ENCODE assay signal across 15 cellular contexts in the genomic region with DNA sequence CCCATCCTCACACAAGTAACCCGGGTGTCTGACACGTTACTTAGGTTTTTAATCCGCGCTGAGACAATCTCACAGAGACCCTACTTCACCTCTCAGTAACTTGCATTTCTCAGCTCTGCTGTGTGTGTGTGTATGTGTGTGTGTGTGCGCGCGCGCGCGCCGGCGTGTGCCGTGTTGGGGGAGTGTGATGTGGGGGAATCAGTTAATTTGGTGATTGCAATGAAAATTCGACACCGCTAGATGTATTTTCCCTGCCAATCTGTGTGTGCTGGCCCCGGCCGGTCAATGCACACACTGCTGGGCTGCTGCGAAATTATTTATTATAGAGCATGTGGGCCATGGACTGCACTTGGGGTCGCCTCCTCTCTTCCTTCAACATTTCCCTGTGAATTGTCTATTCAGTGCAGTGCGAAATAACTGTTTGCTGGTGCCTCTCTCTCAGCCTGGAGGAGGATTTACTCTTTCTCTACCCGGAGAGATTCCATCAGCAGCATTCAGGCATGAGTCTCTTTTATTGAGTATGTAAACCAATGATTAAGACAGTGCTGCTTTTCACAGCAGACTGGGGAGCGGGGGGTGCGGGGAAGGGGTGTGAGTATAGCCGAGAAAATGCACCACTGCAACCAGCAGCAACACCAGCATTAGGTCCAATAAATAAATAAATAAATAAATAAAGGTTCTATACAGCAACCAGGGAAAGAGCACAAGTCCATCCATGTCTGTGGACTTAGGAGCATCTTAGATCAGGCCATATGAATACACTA. TPM values are rescaled to one million over a fixed set of nuclear protein-coding genes. Genes with fewer than 3 reads are reported as not detected.
DNase-seq lines count a peak whose midpoint lies in the region; ATAC-seq, FAIRE-seq and TF ChIP-seq lines count a peak whose summit lies in the region.
"Had no signal": no experiment of that assay in that cellular context is flagged by ENCODE, and none has a peak within 500 bp of the region (broad histone marks: within the 10 kb centered on the region; RNA-seq: fewer than 3 reads in every experiment).

No MANE protein-coding gene starts in this region.

- peaks cover 22% of the 10 kb centered on the region for H3K4me1 ChIP-seq in skeletal muscle satellite cell (ENCODE audit: control insufficient read depth, insufficient read depth, low read length)

- no peak for TF ChIP-seq CTCF in choroid plexus epithelial cell (conservative IDR thresholded peaks at IDR 0.05; ENCODE audit: low read depth, low read length)

- peak overlapping the region; percentile 73 for H3K4me2 ChIP-seq in skeletal muscle satellite cell (ENCODE audit: low read length)

- no peak for FAIRE-seq in GM12891 (lab: Jason Lieb, UNC)
- FAIRE-seq: small intestine had no signal

- H3K27me3 ChIP-seq in skeletal muscle satellite cell (ENCODE audit: control insufficient read depth, insufficient read depth, low read length) = peaks cover 28% of the 10 kb centered on the region

- peak; percentile 35 for DNase-seq in NCI-H2227 treated with DMSO at 0.1 percent for 48 hours (lab: John Stamatoyannopoulos, UW)
- DNase-seq in choroid plexus epithelial cell (ENCODE audit: low read depth) = no peak
- DNase-seq in medulla oblongata (ENCODE audit: extremely low spot score) = peak; percentile 34
- DNase-seq in EL = no peak
- no peak for DNase-seq in GM12891 (ENCODE audit: insufficient read length, low spot score)
- DNase-seq: activated CD8-positive, alpha-beta memory T cell treated with anti-CD3 and anti-CD28 coated beads, Interleukin-2, amount 10 ng/mL, durations not matched to agents 7 days and 5 days; activated naive CD4-positive, alpha-beta T cell treated with anti-CD3 and anti-CD28 coated beads, Interleukin-2, amount 50 U/mL, for 16 hours; esophagus squamous epithelium; NCI-H2029 treated with DMSO at 0.1 percent for 48 hours; small intestine had no signal

- no peak for ATAC-seq in GM18870 (IDR thresholded peaks at IDR 0.05; ENCODE audit: unreplicated experiment)
- ATAC-seq in HG03342 (IDR thresholded peaks at IDR 0.05; ENCODE audit: unreplicated experiment) = no peak
- ATAC-seq: activated CD8-positive, alpha-beta memory T cell treated with anti-CD3 and anti-CD28 coated beads, Interleukin-2, amount 10 ng/mL, durations not matched to agents 7 days and 5 days; HCT116 had no signal

- H3K4me3 ChIP-seq in choroid plexus epithelial cell (ENCODE audit: low read depth, low read length) = peak overlapping the region; percentile 22
- H3K4me3 ChIP-seq in skeletal muscle satellite cell (ENCODE audit: low read length) = peak overlapping the region; percentile 52
- H3K4me3 ChIP-seq: suprapubic skin had no signal

- no peaks in the 10 kb centered on the region for H3K36me3 ChIP-seq in skeletal muscle satellite cell (ENCODE audit: insufficient read depth, low read length)
- H3K36me3 ChIP-seq: esophagus squamous epithelium, suprapubic skin had no signal

- no peak for TF ChIP-seq POLR2A in GM12891 (IDR thresholded peaks at IDR 0.05; ENCODE audit: low read depth, low read length)

- H3K9ac ChIP-seq in skeletal muscle satellite cell (ENCODE audit: low read depth, low read length) = no peak overlapping the region

- H3K9me3 ChIP-seq in skeletal muscle satellite cell (replicated peaks; ENCODE audit: low read length) = no peaks in the 10 kb centered on the region
- H3K9me3 ChIP-seq: esophagus squamous epithelium, suprapubic skin had no signal

TF ChIP-seq in GM12891, 5 proteins besides CTCF, POLR2A, EP300 and RAD21:
- TF ChIP-seq TAF1 (IDR thresholded peaks at IDR 0.05; ENCODE audit: low read depth, low read length) (no peak), PAX5 (IDR thresholded peaks at IDR 0.05; ENCODE audit: insufficient read depth, low read length, severe bottlenecking) (no peak), SPI1 (IDR thresholded peaks at IDR 0.05; ENCODE audit: low read depth, low read length) (no peak), POU2F2 (IDR thresholded peaks at IDR 0.05; ENCODE audit: low read depth, low read length) (no peak), POLR2AphosphoS5 (IDR thresholded peaks at IDR 0.05; ENCODE audit: low read depth, low read length) (no peak)

RNA-seq across cellular contexts. Expression of a gene that starts 2.9 kb away (rescaled TPM):
- under 0.01 and 2.6 TPM in 2 replicates for total RNA-seq in skeletal muscle satellite cell (2012; rRNA removed)
- not detected for polyA plus RNA-seq in GM12891 (2012; ENCODE audit: low read depth, missing spikeins)

Comparison
In these comparisons a context has a peak if more than half of its experiments do, and no peak if none do; other contexts are left out.
1. DNase-seq: peak in NCI-H2227 treated with DMSO at 0.1 percent for 48 hours (single experiment) and medulla oblongata (single experiment); none in choroid plexus epithelial cell (single experiment), EL (single experiment) and GM12891 (single experiment).